In genomic region chr5:127652952-127653611, GRCh38 we compare ENCODE assay signal across 21 cellular contexts. TPM values are rescaled to one million over a fixed set of nuclear protein-coding genes. Genes with fewer than 3 reads are reported as not detected.
DNase-seq lines count a peak whose midpoint lies in the region; ATAC-seq and TF ChIP-seq lines count a peak whose summit lies in the region.
"Had no signal": no experiment of that assay in that cellular context is flagged by ENCODE, and none has a peak within 500 bp of the region (broad histone marks: within the 10 kb centered on the region; RNA-seq: fewer than 3 reads in every experiment).

No MANE protein-coding gene starts in this region.

- H3K4me3 Mint-ChIP-seq in activated T-helper 17 cell treated with anti-CD3 and anti-CD28 coated beads, Interleukin-2, amount 50 U/mL, for 72 hours: no peak overlapping the region
- H3K4me3 Mint-ChIP-seq: CD8-positive, alpha-beta memory T cell had no signal

- no peaks in the 10 kb centered on the region for H3K9me3 Mint-ChIP-seq in activated T-helper 17 cell treated with anti-CD3 and anti-CD28 coated beads, Interleukin-2, amount 50 U/mL, for 72 hours
- H3K9me3 Mint-ChIP-seq: CD8-positive, alpha-beta memory T cell had no signal

- DNase-seq in RWPE1 (ENCODE audit: low spot score): no peak
- no peak for DNase-seq in stimulated activated CD4-positive, alpha-beta T cell treated with anti-CD3 and anti-CD28 coated beads, Interleukin-4, amount 100 ng/mL, for 24 hours
- DNase-seq in DMS79 treated with DMSO at 0.1 percent for 48 hours (lab: John Stamatoyannopoulos, UW): no peak
- DNase-seq: 8988T; CD8-positive, alpha-beta memory T cell; Karpas-422; MM.1S; NCI-H1105 treated with DMSO at 0.1 percent for 48 hours; NCI-H187; NCI-H446; NCI-H748 treated with DMSO at 0.1 percent for 48 hours; PC-3 had no signal

- H3K36me3 Mint-ChIP-seq in activated T-helper 17 cell treated with anti-CD3 and anti-CD28 coated beads, Interleukin-2, amount 50 U/mL, for 72 hours (ENCODE audit: low read depth): no peaks in the 10 kb centered on the region
- H3K36me3 Mint-ChIP-seq: CD8-positive, alpha-beta memory T cell had no signal

- TF ChIP-seq CTCF in RWPE1 (conservative IDR thresholded peaks at IDR 0.05; ENCODE audit: low read depth): no peak

- H3K27me3 Mint-ChIP-seq in activated T-helper 17 cell treated with anti-CD3 and anti-CD28 coated beads, Interleukin-2, amount 50 U/mL, for 72 hours: peaks cover 17% of the 10 kb centered on the region

- ATAC-seq in GM18502 (IDR thresholded peaks at IDR 0.05; ENCODE audit: poor library complexity, unreplicated experiment) (peak; percentile 54), GM21576 (IDR thresholded peaks at IDR 0.05; ENCODE audit: unreplicated experiment) (peak; percentile 47), HG02938 (IDR thresholded peaks at IDR 0.05; ENCODE audit: unreplicated experiment) (peak; percentile 70), HG03175 (IDR thresholded peaks at IDR 0.05; ENCODE audit: unreplicated experiment) (no peak)
- ATAC-seq in activated T-helper 17 cell treated with anti-CD3 and anti-CD28 coated beads, Interleukin-2, amount 50 U/mL, for 72 hours (replicated peaks): peak; percentile 40
- ATAC-seq: HCT116, PC-3 had no signal

- CTCF ChIA-PET in RWPE1 (lab: Yijun Ruan, JAX): interaction anchor here (0.6 kb wide), 1 partner anchor 149 kb away, joined by 3 read pairs; no protein-coding TSS in a partner anchor

- no peak overlapping the region for H3K27ac ChIP-seq in RWPE1
- H3K27ac ChIP-seq: BLaER1 had no signal

- no peaks in the 10 kb centered on the region for H3K4me1 Mint-ChIP-seq in activated T-helper 17 cell treated with anti-CD3 and anti-CD28 coated beads, Interleukin-2, amount 50 U/mL, for 72 hours
- H3K4me1 Mint-ChIP-seq: CD8-positive, alpha-beta memory T cell had no signal

- POLR2A ChIA-PET in RWPE1 (lab: Yijun Ruan, JAX; ENCODE audit: low non-redundant PET): no interaction called here

- H3K27ac Mint-ChIP-seq in activated T-helper 17 cell treated with anti-CD3 and anti-CD28 coated beads, Interleukin-2, amount 50 U/mL, for 72 hours: no peak overlapping the region
- H3K27ac Mint-ChIP-seq: CD8-positive, alpha-beta memory T cell had no signal

RNA-seq across cellular contexts. Expression of gene CTXN3, which starts 4.2 kb away (rescaled TPM):
- total RNA-seq in activated T-helper 17 cell treated with anti-CD3 and anti-CD28 coated beads, Interleukin-2, amount 50 U/mL, for 72 hours: not detected
- total RNA-seq: CD8-positive, alpha-beta memory T cell; Daoy; PC-3; SK-MEL-5 had no signal

RNA-seq across cellular contexts. Expression of gene CCDC192, which starts 50.1 kb away (rescaled TPM):
- not detected for total RNA-seq in activated T-helper 17 cell treated with anti-CD3 and anti-CD28 coated beads, Interleukin-2, amount 50 U/mL, for 72 hours
- total RNA-seq: CD8-positive, alpha-beta memory T cell; Daoy; PC-3; SK-MEL-5 had no signal
